12 cellular contexts compared by ENCODE assay signal in the genomic region with DNA sequence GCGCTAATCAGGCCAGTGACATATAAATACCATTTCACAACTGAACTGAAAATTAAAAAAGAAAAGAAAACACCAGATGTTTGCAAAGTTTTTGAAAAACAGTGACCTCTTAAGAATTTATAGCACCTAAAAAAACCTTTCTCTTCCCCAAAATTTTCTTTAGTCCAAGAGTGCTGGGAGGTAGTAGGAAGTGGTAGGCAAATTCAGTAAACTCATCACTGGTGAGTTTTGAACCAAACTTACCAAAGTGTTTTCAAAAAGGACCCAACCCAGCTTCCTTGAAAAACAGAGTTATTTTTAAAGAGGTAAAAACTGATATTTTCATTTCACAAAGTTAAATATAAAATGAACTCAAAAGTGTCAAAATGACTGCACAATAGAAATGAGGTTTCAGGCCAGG. TPM values are rescaled to one million over a fixed set of nuclear protein-coding genes. Genes with fewer than 3 reads are reported as not detected.
DNase-seq lines count a peak whose midpoint lies in the region; ATAC-seq lines count a peak whose summit lies in the region.
"Had no signal": no experiment of that assay in that cellular context is flagged by ENCODE, and none has a peak within 500 bp of the region (broad histone marks: within the 10 kb centered on the region; RNA-seq: fewer than 3 reads in every experiment).

No MANE protein-coding gene starts in this region.

- no peaks in the 10 kb centered on the region for H3K27me3 Mint-ChIP-seq in central memory CD8-positive, alpha-beta T cell

- H3K9me3 ChIP-seq in skeletal muscle tissue (ENCODE audit: control insufficient read depth in 3 of 3, low read length in 3 of 3) (no peaks in the 10 kb centered on the region), HAP-1 (no peaks in the 10 kb centered on the region)

- H3K4me3 ChIP-seq in skeletal muscle tissue (ENCODE audit: low read length in 3 of 3) (no peak overlapping the region), HAP-1 (no peak overlapping the region)

- no peak overlapping the region for H3K9ac ChIP-seq in skeletal muscle tissue (ENCODE audit: low read depth in 1 of 3, low read length in 3 of 3)

- H3K27ac Mint-ChIP-seq in central memory CD8-positive, alpha-beta T cell (ENCODE audit: low read depth) = peak overlapping the region; percentile 63
- H3K27ac Mint-ChIP-seq: activated CD8-positive, alpha-beta T cell treated with anti-CD3 and anti-CD28 coated beads, Interleukin-2, amount 10 ng/mL, durations not matched to agents 7 days and 5 days had no signal

- H3K4me1 ChIP-seq in skeletal muscle tissue (ENCODE audit: control insufficient read depth in 3 of 3, insufficient read depth in 3 of 3, low read length in 3 of 3) = peaks cover 64 to 85% (median 72%) of the 10 kb centered on the region in 3 donors
- peaks cover 9% of the 10 kb centered on the region for H3K4me1 ChIP-seq in HAP-1

- H3K27me3 ChIP-seq in skeletal muscle tissue (ENCODE audit: control insufficient read depth in 3 of 3, insufficient read depth in 3 of 3, low read length in 3 of 3) = no peaks in the 10 kb centered on the region
- H3K27me3 ChIP-seq in HAP-1 (ENCODE audit: low read depth) = no peaks in the 10 kb centered on the region

- peaks cover 4% of the 10 kb centered on the region for H3K36me3 Mint-ChIP-seq in central memory CD8-positive, alpha-beta T cell (ENCODE audit: insufficient read depth)

- ATAC-seq in GM18909 (IDR thresholded peaks at IDR 0.05; ENCODE audit: poor library complexity, unreplicated experiment) (peak; percentile 3), HG02981 (IDR thresholded peaks at IDR 0.05; ENCODE audit: unreplicated experiment) (peak; percentile 2)
- ATAC-seq in central memory CD8-positive, alpha-beta T cell (replicated peaks; ENCODE audit: extremely low read depth, poor library complexity, severe bottlenecking) = no peak
- ATAC-seq: activated CD8-positive, alpha-beta T cell treated with anti-CD3 and anti-CD28 coated beads, Interleukin-2, amount 10 ng/mL, durations not matched to agents 7 days and 5 days had no signal

- peaks cover 43% of the 10 kb centered on the region for H3K4me1 Mint-ChIP-seq in central memory CD8-positive, alpha-beta T cell

- no peak overlapping the region for H3K4me3 Mint-ChIP-seq in central memory CD8-positive, alpha-beta T cell
- H3K4me3 Mint-ChIP-seq: activated CD8-positive, alpha-beta T cell treated with anti-CD3 and anti-CD28 coated beads, Interleukin-2, amount 10 ng/mL, durations not matched to agents 7 days and 5 days had no signal

- H3K9me3 Mint-ChIP-seq in central memory CD8-positive, alpha-beta T cell = no peaks in the 10 kb centered on the region

- peak overlapping the region; percentile 77 for H3K27ac ChIP-seq in skeletal muscle tissue (ENCODE audit: low read depth, low read length)

- in situ Hi-C loops in HAP-1 (cut with MboI; ENCODE audit: low sequenced_read_pairs) = no loop called here

- no peak for DNase-seq in central memory CD8-positive, alpha-beta T cell (ENCODE audit: low spot score in 2 of 2)
- DNase-seq in NCI-H82 (lab: John Stamatoyannopoulos, UW) = no peak
- no peak for DNase-seq in NCI-H1092 (lab: John Stamatoyannopoulos, UW)
- no peak for DNase-seq in retina
- DNase-seq in HAP-1 (ENCODE audit: low spot score in 2 of 2) = no peak
- DNase-seq: activated CD8-positive, alpha-beta T cell treated with anti-CD3 and anti-CD28 coated beads, Interleukin-2, amount 10 ng/mL, durations not matched to agents 7 days and 5 days; COR-L47; NCI-H524 treated with DMSO at 0.1 percent for 48 hours; T-helper 1 cell had no signal

- H3K36me3 ChIP-seq in skeletal muscle tissue (ENCODE audit: control insufficient read depth in 3 of 3, insufficient read depth in 3 of 3, low read length in 3 of 3) (peaks cover 0 to 4% (median 0%) of the 10 kb centered on the region in 3 donors), HAP-1 (replicated peaks) (no peaks in the 10 kb centered on the region)

RNA-seq across cellular contexts. Expression of a gene that starts 27.4 kb away (rescaled TPM):
- total RNA-seq in skeletal muscle tissue = 2.6 TPM

RNA-seq across cellular contexts. Expression of a gene that starts 27.5 kb away (rescaled TPM):
- 42.3 TPM for total RNA-seq in skeletal muscle tissue

RNA-seq across cellular contexts. Expression of a gene that starts 47.1 kb away (rescaled TPM):
- 29.7 TPM for total RNA-seq in skeletal muscle tissue

RNA-seq across cellular contexts. Expression of a gene that starts 47.2 kb away (rescaled TPM):
- 24.0 TPM for total RNA-seq in skeletal muscle tissue
